In genomic region chr19:18388328-18389094, GRCh38 we compare ENCODE assay signal across 9 cellular contexts. TPM values are rescaled to one million over a fixed set of nuclear protein-coding genes. Genes with fewer than 3 reads are reported as not detected.
DNase-seq lines count a peak whose midpoint lies in the region; ATAC-seq and TF ChIP-seq lines count a peak whose summit lies in the region.
"Had no signal": no experiment of that assay in that cellular context is flagged by ENCODE, and none has a peak within 500 bp of the region (broad histone marks: within the 10 kb centered on the region; RNA-seq: fewer than 3 reads in every experiment).

No MANE protein-coding gene starts in this region.

- intact Hi-C loops in esophagus muscularis mucosa (cut with DNase I) = loop anchor here (2.0 kb wide), 1 partner anchor 22 kb away; no protein-coding TSS in a partner anchor

- 73% methylated on average over 4 of the region's 74 CpGs for WGBS in esophagus muscularis mucosa

- POLR2A ChIA-PET in naive thymus-derived CD8-positive, alpha-beta T cell (lab: Charles Lee) = interaction anchor here (0.5 to 2.1 kb wide), 8 partner anchors 23 to 486 kb away, joined by 3 to 22 read pairs (median 4); partner anchors contain the start of genes JUND and LSM4

- DNase-seq in BE2C = peak; percentile 83
- DNase-seq in NOMO-1 (lab: John Stamatoyannopoulos, UW; ENCODE audit: unreplicated experiment in 2 of 2) = peak; percentile 70 to 88
- DNase-seq in activated T-cell treated with anti-CD3 and anti-CD28 coated beads for 24 hours (ENCODE audit: low read depth) = peak; percentile 77
- DNase-seq in esophagus muscularis mucosa (ENCODE audit: extremely low spot score) = no peak
- DNase-seq in naive thymus-derived CD8-positive, alpha-beta T cell = peak; percentile 28 to 80 (median 72)

- H3K9me3 Mint-ChIP-seq in naive thymus-derived CD8-positive, alpha-beta T cell = no peaks in the 10 kb centered on the region
- H3K9me3 Mint-ChIP-seq in stimulated activated memory B cell treated with anti-CD40 and anti-IgM and Interleukin-4, amounts not matched to agents 10 μg/mL and 1 μg/mL and 100 μg/mL, for 72 hours = peaks cover 2% of the 10 kb centered on the region

- peak overlapping the region in 2 of 10 donors; percentile 24 to 63 for H3K27ac Mint-ChIP-seq in naive thymus-derived CD8-positive, alpha-beta T cell
- peak overlapping the region; percentile 41 for H3K27ac Mint-ChIP-seq in stimulated activated memory B cell treated with anti-CD40 and anti-IgM and Interleukin-4, amounts not matched to agents 10 μg/mL and 1 μg/mL and 100 μg/mL, for 72 hours

- no peak for TF ChIP-seq POLR2A in esophagus muscularis mucosa (IDR thresholded peaks at IDR 0.05; ENCODE audit: low read depth)

- H3K4me3 Mint-ChIP-seq in naive thymus-derived CD8-positive, alpha-beta T cell = peak overlapping the region; percentile 70 to 83 (median 77)
- H3K4me3 Mint-ChIP-seq in stimulated activated memory B cell treated with anti-CD40 and anti-IgM and Interleukin-4, amounts not matched to agents 10 μg/mL and 1 μg/mL and 100 μg/mL, for 72 hours = peak overlapping the region; percentile 32

- H3K27me3 ChIP-seq in BE2C = peaks cover 10% of the 10 kb centered on the region
- H3K27me3 ChIP-seq in esophagus muscularis mucosa = peaks cover 0 to 22% (median 0%) of the 10 kb centered on the region in 4 donors

- no peaks in the 10 kb centered on the region for H3K4me1 ChIP-seq in BE2C
- peaks cover 12 to 33% (median 29%) of the 10 kb centered on the region in 4 donors for H3K4me1 ChIP-seq in esophagus muscularis mucosa

- peak; percentile 70 for ATAC-seq in GM19025 (IDR thresholded peaks at IDR 0.05; ENCODE audit: low read depth, unreplicated experiment)
- ATAC-seq in HG03460 (IDR thresholded peaks at IDR 0.05; ENCODE audit: unreplicated experiment) = peak; percentile 62
- ATAC-seq in naive thymus-derived CD8-positive, alpha-beta T cell = peak; percentile 85 to 91
- peak; percentile 97 for ATAC-seq in stimulated activated memory B cell treated with anti-CD40 and anti-IgM and Interleukin-4, amounts not matched to agents 10 μg/mL and 1 μg/mL and 100 μg/mL, for 72 hours

- TF ChIP-seq CTCF in BE2C (IDR thresholded peaks at IDR 0.05; ENCODE audit: low read depth, low read length) (peak; percentile 89), esophagus muscularis mucosa (IDR thresholded peaks at IDR 0.05) (peak in 2 of 3 experiments; percentile 96 to 99)

- TF ChIP-seq EP300 in esophagus muscularis mucosa (IDR thresholded peaks at IDR 0.05) = no peak

- H3K9me3 ChIP-seq in BE2C (no peaks in the 10 kb centered on the region), esophagus muscularis mucosa (no peaks in the 10 kb centered on the region)

- no peak overlapping the region for H3K4me3 ChIP-seq in BE2C (ENCODE audit: low read depth, low read length)
- H3K4me3 ChIP-seq in esophagus muscularis mucosa = peak overlapping the region; percentile 36 to 55 (median 42)

- H3K27ac ChIP-seq in esophagus muscularis mucosa (replicated peaks in 1 of 4) = peak overlapping the region; percentile 21 to 58 (median 50)

- peaks cover 0 to 21% (median 8%) of the 10 kb centered on the region in 4 donors for H3K4me1 Mint-ChIP-seq in naive thymus-derived CD8-positive, alpha-beta T cell
- H3K4me1 Mint-ChIP-seq in stimulated activated memory B cell treated with anti-CD40 and anti-IgM and Interleukin-4, amounts not matched to agents 10 μg/mL and 1 μg/mL and 100 μg/mL, for 72 hours = peaks cover 31% of the 10 kb centered on the region

- H3K27me3 Mint-ChIP-seq in naive thymus-derived CD8-positive, alpha-beta T cell = peaks cover 10 to 57% (median 17%) of the 10 kb centered on the region in 5 donors
- H3K27me3 Mint-ChIP-seq in stimulated activated memory B cell treated with anti-CD40 and anti-IgM and Interleukin-4, amounts not matched to agents 10 μg/mL and 1 μg/mL and 100 μg/mL, for 72 hours = peaks cover 32% of the 10 kb centered on the region

- H3K36me3 ChIP-seq in BE2C (no peaks in the 10 kb centered on the region), esophagus muscularis mucosa (no peaks in the 10 kb centered on the region)

- no peaks in the 10 kb centered on the region for H3K36me3 Mint-ChIP-seq in naive thymus-derived CD8-positive, alpha-beta T cell
- peaks cover 14% of the 10 kb centered on the region for H3K36me3 Mint-ChIP-seq in stimulated activated memory B cell treated with anti-CD40 and anti-IgM and Interleukin-4, amounts not matched to agents 10 μg/mL and 1 μg/mL and 100 μg/mL, for 72 hours

RNA-seq across cellular contexts. Expression of gene GDF15, which starts 2.6 kb away (rescaled TPM):
- polyA plus RNA-seq in BE2C (2012; ENCODE audit: insufficient read depth, insufficient read length, low read depth) = 492 TPM
- total RNA-seq in esophagus muscularis mucosa = 1 to 10 TPM; 1.6 to 5.6 (median 3.8) TPM
- not detected for total RNA-seq in naive thymus-derived CD8-positive, alpha-beta T cell
- not detected for polyA plus RNA-seq in naive thymus-derived CD8-positive, alpha-beta T cell

RNA-seq across cellular contexts. Expression of gene LRRC25, which starts 8.9 kb away (rescaled TPM):
- polyA plus RNA-seq in BE2C (2012; ENCODE audit: insufficient read depth, insufficient read length, low read depth) = not detected
- total RNA-seq in esophagus muscularis mucosa = 10 to 100 TPM in 1 of 4 donors, 1 to 10 TPM in 3; 5.8 to 20.4 (median 7.0) TPM
- total RNA-seq in naive thymus-derived CD8-positive, alpha-beta T cell = under 1 TPM; 0.16 to 0.39 TPM
- under 1 TPM in 2 of 3 donors, not detected in 1; 0.13 to 0.26 TPM for polyA plus RNA-seq in naive thymus-derived CD8-positive, alpha-beta T cell
- total RNA-seq: LHCN-M2 had no signal

RNA-seq across cellular contexts. Expression of gene SSBP4, which starts 30.7 kb away (rescaled TPM):
- 467 TPM for polyA plus RNA-seq in BE2C (2012; ENCODE audit: insufficient read depth, insufficient read length, low read depth)
- 100 to 1,000 TPM in 1 of 4 donors, 10 to 100 TPM in 3; 53.2 to 109 (median 77.8) TPM for total RNA-seq in esophagus muscularis mucosa
- total RNA-seq in naive thymus-derived CD8-positive, alpha-beta T cell = 10 to 100 TPM; 41.3 to 45.4 TPM
- polyA plus RNA-seq in naive thymus-derived CD8-positive, alpha-beta T cell = 10 to 100 TPM; 48.1 to 78.8 (median 61.1) TPM

RNA-seq across cellular contexts. Expression of gene PGPEP1, which starts 48.1 kb away (rescaled TPM):
- polyA plus RNA-seq in BE2C (2012; ENCODE audit: insufficient read depth, insufficient read length, low read depth) = 3.2 TPM
- 10 to 100 TPM; 15.0 to 50.3 (median 28.0) TPM for total RNA-seq in esophagus muscularis mucosa
- 10 to 100 TPM; 55.9 to 61.0 TPM for total RNA-seq in naive thymus-derived CD8-positive, alpha-beta T cell
- polyA plus RNA-seq in naive thymus-derived CD8-positive, alpha-beta T cell = 10 to 100 TPM in 1 of 3 donors, 1 to 10 TPM in 2; 9.3 to 11.9 (median 9.7) TPM

RNA-seq across cellular contexts. Expression of gene ISYNA1, which starts 49.4 kb away (rescaled TPM):
- polyA plus RNA-seq in BE2C (2012; ENCODE audit: insufficient read depth, insufficient read length, low read depth) = 156 TPM
- 10 to 100 TPM; 15.8 to 38.9 (median 26.2) TPM for total RNA-seq in esophagus muscularis mucosa
- 10 to 100 TPM; 62.5 to 63.7 TPM for total RNA-seq in naive thymus-derived CD8-positive, alpha-beta T cell
- 10 to 100 TPM; 28.3 to 53.2 (median 40.4) TPM for polyA plus RNA-seq in naive thymus-derived CD8-positive, alpha-beta T cell

Comparison
In these comparisons a context has a peak if more than half of its experiments do, and no peak if none do; other contexts are left out.
1. RNA of gene LRRC25, which starts 8.9 kb away (total RNA-seq): 5.8 to 20.4 TPM in esophagus muscularis mucosa; 0.16 to 0.39 TPM in naive thymus-derived CD8-positive, alpha-beta T cell; every median in the first group is over 4 times any median in the second.
2. Peak in every context shown above with its lines, with median percentiles within 50 percentile points of each other: ATAC-seq.